ENCODE assay signal across 8 cellular contexts in the genomic region with DNA sequence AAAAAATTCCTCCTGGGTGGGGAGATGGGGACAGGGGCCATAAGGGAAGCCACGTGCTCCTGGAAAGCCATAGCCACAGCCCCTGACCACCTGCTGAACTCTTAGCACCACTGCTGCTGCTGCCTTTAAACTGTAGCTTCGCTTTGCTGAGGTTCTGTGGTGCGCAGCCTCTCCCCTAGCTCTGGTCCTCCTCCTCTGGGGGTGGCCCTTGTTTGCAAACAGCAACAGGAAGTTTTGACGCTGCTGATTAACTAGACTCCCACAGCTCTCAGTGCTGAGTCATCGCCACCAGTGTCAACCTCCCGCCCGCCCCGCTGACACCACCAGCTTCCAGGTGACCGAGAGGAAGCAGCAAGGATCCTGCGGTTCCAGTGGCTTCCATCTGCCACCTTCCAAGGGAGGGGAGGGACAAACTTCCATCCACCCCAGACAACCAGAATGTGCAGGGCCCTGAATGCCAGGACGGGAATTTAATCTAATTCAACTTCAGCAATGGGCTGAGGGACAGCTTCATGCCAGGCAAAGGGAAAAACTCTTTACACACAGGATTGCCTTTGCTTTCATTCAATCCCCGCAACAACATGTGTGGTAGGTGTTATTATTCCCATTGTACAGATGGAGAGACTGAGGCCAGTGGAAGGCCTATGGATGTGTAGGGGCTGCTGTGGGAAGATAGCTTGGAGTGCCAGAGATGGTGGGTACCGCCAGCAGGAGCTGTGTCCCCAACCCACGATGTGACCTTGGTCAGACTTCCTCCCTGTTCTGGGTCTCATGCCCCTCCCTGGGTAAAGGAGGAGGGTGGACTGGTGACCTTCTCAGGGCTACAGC. TPM values are rescaled to one million over a fixed set of nuclear protein-coding genes. Genes with fewer than 3 reads are reported as not detected.
DNase-seq lines count a peak whose midpoint lies in the region; ATAC-seq and TF ChIP-seq lines count a peak whose summit lies in the region.

No MANE protein-coding gene starts in this region.

- no peaks in the 10 kb centered on the region for H3K36me3 Mint-ChIP-seq in activated CD4-positive, alpha-beta memory T cell treated with anti-CD3 and anti-CD28 coated beads for 36 hours

- H2AFZ ChIP-seq in neuronal stem cell (ENCODE audit: low read length): peak overlapping the region; percentile 72

- peak overlapping the region; percentile 54 for H3K18ac ChIP-seq in neuronal stem cell (ENCODE audit: low read length)

- no peak overlapping the region for H2BK12ac ChIP-seq in neuronal stem cell (ENCODE audit: low read length)

- POLR2A ChIA-PET in activated CD4-positive, alpha-beta memory T cell treated with anti-CD3 and anti-CD28 coated beads for 36 hours (lab: Charles Lee): interaction anchor here (0.9 to 1.4 kb wide), 3 partner anchors 8 to 11 kb away, joined by 3 to 4 read pairs (median 3); a partner anchor contains a TSS

- H3K27me3 Mint-ChIP-seq in activated CD4-positive, alpha-beta memory T cell treated with anti-CD3 and anti-CD28 coated beads for 36 hours: peaks cover 8% of the 10 kb centered on the region

- TF ChIP-seq CTCF in epithelial cell of esophagus (IDR thresholded peaks at IDR 0.05; ENCODE audit: insufficient read depth, low read depth, low read length, missing control alignments): no peak
- TF ChIP-seq CTCF in thoracic aorta (IDR thresholded peaks at IDR 0.05): no peak

- H3K36me3 ChIP-seq in neuronal stem cell (replicated peaks in 1 of 2; ENCODE audit: control insufficient read depth in 2 of 2, insufficient read depth in 2 of 2, low read length in 2 of 2) (no peaks in the 10 kb centered on the region), thoracic aorta (no peaks in the 10 kb centered on the region)

- CTCF ChIA-PET in activated CD4-positive, alpha-beta memory T cell treated with anti-CD3 and anti-CD28 coated beads for 36 hours (lab: Charles Lee): interaction anchor here (0.6 to 1.5 kb wide), 6 partner anchors 10 to 1673 kb away, joined by 3 to 5 read pairs (median 4); a partner anchor contains a TSS

- H3K9me3 ChIP-seq in neuronal stem cell (replicated peaks in 1 of 2; ENCODE audit: control insufficient read depth in 2 of 2, insufficient read depth in 1 of 2, low read depth in 1 of 2, low read length in 2 of 2) (no peaks in the 10 kb centered on the region), thoracic aorta (no peaks in the 10 kb centered on the region)

- H3K4me1 ChIP-seq in neuronal stem cell (ENCODE audit: control insufficient read depth in 2 of 2, insufficient read depth in 1 of 2, low read depth in 1 of 2, low read length in 2 of 2): peaks cover 8 to 13% of the 10 kb centered on the region in 2 donors
- H3K4me1 ChIP-seq in thoracic aorta (ENCODE audit: control insufficient read depth in 1 of 2, low read depth in 2 of 2): peaks cover 6 to 22% of the 10 kb centered on the region in 2 donors

- H3K9me3 Mint-ChIP-seq in activated CD4-positive, alpha-beta memory T cell treated with anti-CD3 and anti-CD28 coated beads for 36 hours: no peaks in the 10 kb centered on the region

- no peak overlapping the region for H3K4me3 ChIP-seq in epithelial cell of esophagus (ENCODE audit: low read length)
- H3K4me3 ChIP-seq in neuronal stem cell (ENCODE audit: low read length in 2 of 2): no peak overlapping the region
- H3K4me3 ChIP-seq in thoracic aorta: no peak overlapping the region

- H3K4me2 ChIP-seq in neuronal stem cell (ENCODE audit: insufficient read depth, low read length, poor library complexity, severe bottlenecking): no peak overlapping the region

- H3K9ac ChIP-seq in neuronal stem cell (ENCODE audit: low read depth, low read length, poor library complexity): peak overlapping the region; percentile 22

- H3K4me1 Mint-ChIP-seq in activated CD4-positive, alpha-beta memory T cell treated with anti-CD3 and anti-CD28 coated beads for 36 hours (ENCODE audit: low read depth): peaks cover 25% of the 10 kb centered on the region

- H3K14ac ChIP-seq in neuronal stem cell (ENCODE audit: low read length): peak overlapping the region; percentile 40

- ATAC-seq in HG02759 (IDR thresholded peaks at IDR 0.05; ENCODE audit: unreplicated experiment): peak; percentile 99
- no peak for ATAC-seq in thoracic aorta (ENCODE audit: insufficient number of reproducible peaks, low FRiP score, low read depth)

- H4K91ac ChIP-seq in neuronal stem cell (ENCODE audit: low read depth, low read length, poor library complexity): no peak overlapping the region

- H3K79me1 ChIP-seq in neuronal stem cell (ENCODE audit: low read depth, low read length): no peaks in the 10 kb centered on the region

- WGBS in neuronal stem cell (ENCODE audit: extremely low coverage in 2 of 2, insufficient read length in 2 of 2, insufficient replicate concordance in 1 of 2), 2 donors: no CpG with 5 or more reads among the region's 14 CpGs

- no peak overlapping the region for H3K23ac ChIP-seq in neuronal stem cell (ENCODE audit: low read depth, low read length, poor library complexity)

- H3K27ac ChIP-seq in neuronal stem cell (replicated peaks; ENCODE audit: low read length): no peak overlapping the region
- no peak overlapping the region for H3K27ac ChIP-seq in thoracic aorta

- peak overlapping the region; percentile 53 for H3K27ac Mint-ChIP-seq in activated CD4-positive, alpha-beta memory T cell treated with anti-CD3 and anti-CD28 coated beads for 36 hours

- no peak overlapping the region for H2BK5ac ChIP-seq in neuronal stem cell (ENCODE audit: low read length)

- no peak overlapping the region for H4K8ac ChIP-seq in neuronal stem cell (ENCODE audit: low read depth, low read length)

- H3K27me3 ChIP-seq in neuronal stem cell (ENCODE audit: control insufficient read depth in 3 of 3, insufficient read depth in 3 of 3, low read depth in 1 of 3, low read length in 3 of 3) (peaks cover 0 to 9% (median 2%) of the 10 kb centered on the region in 3 experiments), thoracic aorta (replicated peaks; ENCODE audit: insufficient read depth) (no peaks in the 10 kb centered on the region)

- H3K4me3 Mint-ChIP-seq in activated CD4-positive, alpha-beta memory T cell treated with anti-CD3 and anti-CD28 coated beads for 36 hours: peak overlapping the region; percentile 28

- no peak overlapping the region for H2BK120ac ChIP-seq in neuronal stem cell (ENCODE audit: low read depth, low read length)

- H3K4ac ChIP-seq in neuronal stem cell (ENCODE audit: low read length): no peak overlapping the region

- H2BK15ac ChIP-seq in neuronal stem cell (ENCODE audit: low read length): no peak overlapping the region

- H2AK5ac ChIP-seq in neuronal stem cell (ENCODE audit: low read depth, low read length): peak overlapping the region; percentile 64

- peak; percentile 58 for DNase-seq in NCI-H2029 (lab: John Stamatoyannopoulos, UW)
- no peak for DNase-seq in NCI-H2029 treated with DMSO at 0.1 percent for 48 hours (lab: John Stamatoyannopoulos, UW)
- peak; percentile 35 for DNase-seq in NCI-H146 treated with DMSO at 0.1 percent for 48 hours (lab: John Stamatoyannopoulos, UW; ENCODE audit: unreplicated experiment)
- DNase-seq in activated CD4-positive, alpha-beta memory T cell treated with anti-CD3 and anti-CD28 coated beads for 36 hours: peak; percentile 89
- peak; percentile 95 for DNase-seq in epithelial cell of esophagus (ENCODE audit: low read depth)
- DNase-seq in neuronal stem cell (ENCODE audit: low spot score): no peak
- peak; percentile 45 for DNase-seq in thoracic aorta (ENCODE audit: low spot score)

- intact Hi-C loops in activated CD4-positive, alpha-beta memory T cell treated with anti-CD3 and anti-CD28 coated beads for 36 hours (cut with micrococcal nuclease): loop anchor here (1.0 kb wide), 2 partner anchors 61 to 189 kb away; no protein-coding TSS in a partner anchor

RNA-seq across cellular contexts. Expression of a gene that starts 8.1 kb away (rescaled TPM):
- total RNA-seq in activated CD4-positive, alpha-beta memory T cell treated with anti-CD3 and anti-CD28 coated beads for 36 hours: 1 to 10 TPM in 1 of 2 experiments, under 1 TPM in 1; 0.83 to 1.3 TPM
- polyA plus RNA-seq in neuronal stem cell (2013, experiment 1 of 2): 1.3 TPM
- 1.1 TPM for polyA plus RNA-seq in neuronal stem cell (2013, experiment 2 of 2)
- 100 to 1,000 TPM; 109 to 123 TPM for total RNA-seq in thoracic aorta

Comparison
In these comparisons a context has a peak if more than half of its experiments do, and no peak if none do; other contexts are left out.
1. DNase-seq: peak in NCI-H2029 (single experiment), NCI-H146 treated with DMSO at 0.1 percent for 48 hours (single experiment), activated CD4-positive, alpha-beta memory T cell treated with anti-CD3 and anti-CD28 coated beads for 36 hours (single experiment), epithelial cell of esophagus (single experiment) and thoracic aorta (single experiment); none in NCI-H2029 treated with DMSO at 0.1 percent for 48 hours (single experiment) and neuronal stem cell (single experiment).
2. RNA of a gene that starts 8.1 kb away (total RNA-seq): 109 to 123 TPM in thoracic aorta; 0.83 to 1.3 TPM in activated CD4-positive, alpha-beta memory T cell treated with anti-CD3 and anti-CD28 coated beads for 36 hours; every median in the first group is over 10 times any median in the second.